Comparison of ENCODE assay signal across 16 cellular contexts in the genomic region with DNA sequence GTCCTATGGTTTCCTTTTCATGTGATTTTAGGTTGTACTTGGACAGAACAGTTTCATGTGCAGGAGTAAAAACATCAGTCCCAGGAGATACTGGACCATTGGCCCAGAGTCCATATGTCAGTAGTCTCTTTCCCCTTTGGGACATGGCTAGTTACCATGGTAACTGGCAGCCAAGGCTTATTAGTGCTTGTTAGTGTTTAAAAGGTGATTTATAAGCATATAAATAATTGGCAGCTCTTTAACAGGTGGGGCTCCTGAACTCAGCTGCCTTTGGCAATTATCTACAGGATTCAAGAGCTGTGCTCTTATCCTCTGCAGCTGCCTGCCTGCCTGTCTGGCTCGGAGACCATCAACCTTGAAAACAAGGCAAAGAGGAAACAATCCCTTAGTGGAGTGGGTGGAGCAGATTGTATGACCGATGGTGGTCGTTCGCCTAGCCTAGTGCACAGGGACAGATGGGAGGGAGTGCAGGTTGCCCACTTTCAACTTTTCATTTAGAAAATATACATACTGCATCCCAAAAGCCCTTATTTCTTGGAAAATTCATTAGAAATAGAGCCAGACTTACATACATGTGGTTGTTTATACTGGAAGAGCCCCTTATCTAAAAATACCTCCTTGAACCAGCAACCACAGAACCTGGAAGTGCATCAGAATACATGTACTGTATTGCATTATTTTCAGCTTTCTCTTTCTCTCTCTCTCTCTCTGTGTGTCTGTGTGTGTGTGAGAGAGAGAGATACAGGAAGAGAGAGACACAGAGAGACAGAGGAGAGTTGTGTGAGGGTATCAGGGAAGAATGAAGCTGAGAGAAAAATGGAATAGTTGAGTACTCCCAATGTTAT. TPM values are rescaled to one million over a fixed set of nuclear protein-coding genes. Genes with fewer than 3 reads are reported as not detected.
DNase-seq lines count a peak whose midpoint lies in the region; ATAC-seq and TF ChIP-seq lines count a peak whose summit lies in the region.
"Had no signal": no experiment of that assay in that cellular context is flagged by ENCODE, and none has a peak within 500 bp of the region (broad histone marks: within the 10 kb centered on the region; RNA-seq: fewer than 3 reads in every experiment).

No MANE protein-coding gene starts in this region.

- no peak overlapping the region for H3K27ac Mint-ChIP-seq in Caco-2 (ENCODE audit: unreplicated experiment)
- H3K27ac Mint-ChIP-seq: activated CD8-positive, alpha-beta memory T cell treated with anti-CD3 and anti-CD28 coated beads, Interleukin-2, amount 10 ng/mL, durations not matched to agents 7 days and 5 days; CD8-positive, alpha-beta T cell; effector memory CD8-positive, alpha-beta T cell; T-cell had no signal

- H3K9me3 Mint-ChIP-seq in Caco-2 (ENCODE audit: unreplicated experiment), result peaks cover 18% of the 10 kb centered on the region

- H4K20me1 ChIP-seq in SK-N-SH (ENCODE audit: insufficient read depth) (no peaks in the 10 kb centered on the region), smooth muscle cell (ENCODE audit: low read depth) (no peaks in the 10 kb centered on the region)

- 80% methylated on average over 4 of the region's 4 CpGs for WGBS in SK-N-SH (ENCODE audit: low lambda C conversion rate)
- WGBS in smooth muscle cell (ENCODE audit: low lambda C conversion rate), result 55% methylated on average over 4 of the region's 4 CpGs

- no peaks in the 10 kb centered on the region for H3K36me3 Mint-ChIP-seq in Caco-2 (ENCODE audit: insufficient read depth, unreplicated experiment)
- H3K36me3 Mint-ChIP-seq: activated CD8-positive, alpha-beta memory T cell treated with anti-CD3 and anti-CD28 coated beads, Interleukin-2, amount 10 ng/mL, durations not matched to agents 7 days and 5 days; CD8-positive, alpha-beta T cell; T-cell had no signal

- H3K27me3 ChIP-seq in SK-N-SH (ENCODE audit: insufficient read depth) (no peaks in the 10 kb centered on the region), smooth muscle cell (ENCODE audit: low read depth) (no peaks in the 10 kb centered on the region), Caco-2 (replicated peaks; ENCODE audit: control insufficient read depth, insufficient read depth, low read length) (no peaks in the 10 kb centered on the region)
- H3K27me3 ChIP-seq: ovary had no signal

- no peak overlapping the region for H3K4me3 Mint-ChIP-seq in Caco-2 (ENCODE audit: unreplicated experiment)
- H3K4me3 Mint-ChIP-seq: activated CD8-positive, alpha-beta memory T cell treated with anti-CD3 and anti-CD28 coated beads, Interleukin-2, amount 10 ng/mL, durations not matched to agents 7 days and 5 days; CD8-positive, alpha-beta T cell; effector memory CD8-positive, alpha-beta T cell; T-cell had no signal

- H3K4me1 ChIP-seq in SK-N-SH (ENCODE audit: control insufficient read depth in 1 of 2, insufficient read depth in 2 of 2, low read depth in 1 of 2, low read length in 1 of 2) (peaks cover 0 to 8% of the 10 kb centered on the region in 2 experiments; a peak in 2 of 4 replicates), smooth muscle cell (ENCODE audit: low read depth) (peaks cover 11% of the 10 kb centered on the region), Caco-2 (no peaks in the 10 kb centered on the region)

- H2AFZ ChIP-seq in SK-N-SH (ENCODE audit: low read depth), result peak overlapping the region; percentile 9; the same call in 1 of the 2 replicates
- H2AFZ ChIP-seq in smooth muscle cell (ENCODE audit: low read depth), result no peak overlapping the region

- intact Hi-C loops in Caco-2 (cut with micrococcal nuclease; ENCODE audit: unreplicated experiment), result no loop called here

- H3K4me3 ChIP-seq in SK-N-SH (ENCODE audit: low read depth in 2 of 2, low read length in 1 of 2), result no peak overlapping the region
- no peak overlapping the region for H3K4me3 ChIP-seq in smooth muscle cell
- H3K4me3 ChIP-seq in Caco-2 (ENCODE audit: low read depth, low read length), result no peak overlapping the region
- H3K4me3 ChIP-seq: ovary had no signal

- H3K9ac ChIP-seq in SK-N-SH (no peak overlapping the region), smooth muscle cell (ENCODE audit: low read depth) (no peak overlapping the region)

- peaks cover 13% of the 10 kb centered on the region for H3F3A ChIP-seq in SK-N-SH (replicated peaks; ENCODE audit: insufficient read depth)
- no peaks in the 10 kb centered on the region for H3F3A ChIP-seq in smooth muscle cell (ENCODE audit: low read depth)

- TF ChIP-seq CTCF in SK-N-SH (IDR thresholded peaks at IDR 0.05) (no peak), smooth muscle cell (IDR thresholded peaks at IDR 0.05; ENCODE audit: borderline replicate concordance, insufficient read depth, poor library complexity, severe bottlenecking) (no peak), Caco-2 (IDR thresholded peaks at IDR 0.05; ENCODE audit: insufficient read depth in 1 of 2, low read depth in 1 of 2, low read length in 1 of 2, severe bottlenecking in 1 of 2, unreplicated experiment in 1 of 2) (no peak)

- CTCF ChIA-PET in SK-N-SH (lab: Yijun Ruan, JAX), result interaction anchor here (0.7 to 1.6 kb wide), 3 partner anchors 27 to 638 kb away, joined by 3 read pairs; no protein-coding TSS in a partner anchor
- CTCF ChIA-PET in Caco-2 (lab: Charles Lee), result no interaction called here

- no peaks in the 10 kb centered on the region for H3K27me3 Mint-ChIP-seq in Caco-2 (ENCODE audit: insufficient read depth, unreplicated experiment)
- H3K27me3 Mint-ChIP-seq: activated CD8-positive, alpha-beta memory T cell treated with anti-CD3 and anti-CD28 coated beads, Interleukin-2, amount 10 ng/mL, durations not matched to agents 7 days and 5 days; effector memory CD8-positive, alpha-beta T cell; T-cell had no signal

- no peaks in the 10 kb centered on the region for H3K4me1 Mint-ChIP-seq in Caco-2 (ENCODE audit: low read depth, unreplicated experiment)
- H3K4me1 Mint-ChIP-seq: activated CD8-positive, alpha-beta memory T cell treated with anti-CD3 and anti-CD28 coated beads, Interleukin-2, amount 10 ng/mL, durations not matched to agents 7 days and 5 days; T-cell had no signal

- no peak overlapping the region for H3K4me2 ChIP-seq in SK-N-SH
- peak overlapping the region; percentile 14 for H3K4me2 ChIP-seq in smooth muscle cell

- TF ChIP-seq RAD21 in SK-N-SH (IDR thresholded peaks at IDR 0.05; ENCODE audit: low read length), result no peak

- TF ChIP-seq EP300 in SK-N-SH (IDR thresholded peaks at IDR 0.05; ENCODE audit: borderline replicate concordance in 1 of 2, low read depth in 1 of 2, low read length in 1 of 2), result no peak

- H3K9me3 ChIP-seq in SK-N-SH (no peaks in the 10 kb centered on the region), smooth muscle cell (replicated peaks; ENCODE audit: low read depth) (no peaks in the 10 kb centered on the region), Caco-2 (no peaks in the 10 kb centered on the region)

- POLR2A ChIA-PET in SK-N-SH (lab: Yijun Ruan, JAX), result no interaction called here
- POLR2A ChIA-PET in Caco-2 (lab: Charles Lee), result no interaction called here

- H3K79me2 ChIP-seq in SK-N-SH (ENCODE audit: insufficient read depth) (no peaks in the 10 kb centered on the region), smooth muscle cell (ENCODE audit: low read depth) (no peaks in the 10 kb centered on the region)

- no peaks in the 10 kb centered on the region for H3K9me2 ChIP-seq in SK-N-SH

- H3K27ac ChIP-seq in SK-N-SH (ENCODE audit: low read depth in 2 of 2, low read length in 1 of 2), result peak overlapping the region in 1 of 2 experiments; percentile 2; a peak in 2 of 4 replicates
- no peak overlapping the region for H3K27ac ChIP-seq in smooth muscle cell (ENCODE audit: low read depth)
- H3K27ac ChIP-seq: ovary had no signal

- DNase-seq in SK-N-SH (no peak), NCI-H2196 (lab: John Stamatoyannopoulos, UW; ENCODE audit: unreplicated experiment) (peak; percentile 62), UCSD-AML1 (lab: John Stamatoyannopoulos, UW; ENCODE audit: unreplicated experiment) (peak; percentile 7), smooth muscle cell (lab: John Stamatoyannopoulos, UW; ENCODE audit: unreplicated experiment) (no peak), Caco-2 (no peak)
- DNase-seq: activated CD4-positive, CD25-positive, alpha-beta regulatory T cell; activated CD8-positive, alpha-beta memory T cell treated with anti-CD3 and anti-CD28 coated beads, Interleukin-2, amount 10 ng/mL, durations not matched to agents 7 days and 5 days; activated naive CD4-positive, alpha-beta T cell; CD8-positive, alpha-beta T cell; effector memory CD8-positive, alpha-beta T cell; midbrain; ovary; T-cell had no signal

- no TSS peak for BruUV-seq in Caco-2 (replicated peaks; lab: Mats Ljungman, UMichigan)

- H3K36me3 ChIP-seq in SK-N-SH (replicated peaks in 1 of 2; ENCODE audit: control insufficient read depth in 1 of 2, insufficient read depth in 2 of 2, low read length in 1 of 2), result no peaks in the 10 kb centered on the region
- H3K36me3 ChIP-seq in smooth muscle cell (ENCODE audit: low read depth), result no peaks in the 10 kb centered on the region
- H3K36me3 ChIP-seq in Caco-2 (ENCODE audit: control insufficient read depth, insufficient read depth, low read length), result no peaks in the 10 kb centered on the region
- H3K36me3 ChIP-seq: ovary had no signal

- ATAC-seq in SK-N-SH treated with all-trans-retinoic acid at 6 μM for 48 hours (no peak; the same call in 2 of the 3 replicates), GM19351 (IDR thresholded peaks at IDR 0.05; ENCODE audit: unreplicated experiment) (no peak), GM19035 (IDR thresholded peaks at IDR 0.05; ENCODE audit: unreplicated experiment) (no peak)
- ATAC-seq: activated CD8-positive, alpha-beta memory T cell treated with anti-CD3 and anti-CD28 coated beads, Interleukin-2, amount 10 ng/mL, durations not matched to agents 7 days and 5 days; CD8-positive, alpha-beta T cell; effector memory CD8-positive, alpha-beta T cell; T-cell had no signal

TF ChIP-seq in SK-N-SH, 30 proteins besides CTCF, POLR2A, EP300 and RAD21 (continues in another document):
- TF ChIP-seq NRF1 (IDR thresholded peaks at IDR 0.05; ENCODE audit: low read depth, low read length) (no peak), CHD2 (IDR thresholded peaks at IDR 0.05; ENCODE audit: low read length, partially characterized antibody) (no peak), SIN3A (IDR thresholded peaks at IDR 0.05; ENCODE audit: borderline replicate concordance, low read depth, low read length) (no peak), FOXJ3 (CRISPR knock-in tag; IDR thresholded peaks at IDR 0.05) (no peak), GATA2 (CRISPR knock-in tag; IDR thresholded peaks at IDR 0.05) (no peak)

TF ChIP-seq in SK-N-SH treated with all-trans-retinoic acid at 6 μM for 48 hours, 23 proteins besides CTCF, POLR2A, EP300 and RAD21 (continues in another document):
- TF ChIP-seq TCF4 (CRISPR knock-in tag; IDR thresholded peaks at IDR 0.05; ENCODE audit: borderline replicate concordance) (no peak), ZNF70 (CRISPR knock-in tag; IDR thresholded peaks at IDR 0.05) (no peak), ESRRG (CRISPR knock-in tag; IDR thresholded peaks at IDR 0.05) (no peak), ZNF565 (CRISPR knock-in tag; conservative IDR thresholded peaks at IDR 0.05; ENCODE audit: low read depth) (no peak), RARB (CRISPR knock-in tag; IDR thresholded peaks at IDR 0.05) (no peak), PPARA (CRISPR knock-in tag; IDR thresholded peaks at IDR 0.05; ENCODE audit: borderline replicate concordance) (no peak)

RNA-seq across cellular contexts. Expression of gene LSAMP, which starts 29.3 kb away (rescaled TPM):
- polyA plus RNA-seq in SK-N-SH (2012; rRNA removed), result 5.5 and 6.6 TPM in 2 replicates
- 4.5 and 6.5 TPM in 2 replicates for polyA plus RNA-seq in SK-N-SH (2012; cell fraction: cytosol; rRNA removed)
- polyA plus RNA-seq in SK-N-SH (2012; cell fraction: nucleus; rRNA removed), result 9.9 TPM in 2 replicates
- 11.2 and 11.8 TPM in 2 replicates for total RNA-seq in smooth muscle cell
- polyA plus RNA-seq in smooth muscle cell, result 11.8 and 13.6 TPM in 2 replicates
- total RNA-seq in Caco-2 (2022), result not detected in 2 replicates
- total RNA-seq: activated CD8-positive, alpha-beta memory T cell treated with anti-CD3 and anti-CD28 coated beads, Interleukin-2, amount 10 ng/mL, durations not matched to agents 7 days and 5 days; CD8-positive, alpha-beta T cell had no signal

Comparison
In these comparisons a context has a peak if more than half of its experiments do, and no peak if none do; other contexts are left out.
1. DNase-seq: peak in NCI-H2196 (single experiment) and UCSD-AML1 (single experiment); none in SK-N-SH (single experiment), smooth muscle cell (single experiment) and Caco-2 (0 of 2).
2. RNA of gene LSAMP, which starts 29.3 kb away (total RNA-seq): 11.2 to 11.8 TPM in smooth muscle cell; not detected in Caco-2; every median in the first group is over 10 times any median in the second.